8 cellular contexts compared by ENCODE assay signal in genomic region chr13:73090116-73090811, GRCh38.
A peak's percentile ranks its signal among the peaks of the same experiment; 100 is the strongest.
DNase-seq lines count a peak whose midpoint lies in the region; ATAC-seq and TF ChIP-seq lines count a peak whose summit lies in the region.

No MANE protein-coding gene starts in this region.

- ATAC-seq in HG03520 (IDR thresholded peaks at IDR 0.05; ENCODE audit: unreplicated experiment) (peak; percentile 53), SK-N-SH treated with all-trans-retinoic acid at 6 μM for 48 hours (peak; percentile 88), HG03025 (IDR thresholded peaks at IDR 0.05; ENCODE audit: low FRiP score, unreplicated experiment) (no peak)

- DNase-seq in EH (ENCODE audit: low read depth) (peak; percentile 81), iPS DF 4.7 (ENCODE audit: extremely low read depth, low spot score) (peak; percentile 76), NCI-H526 treated with DMSO at 0.1 percent for 48 hours (lab: John Stamatoyannopoulos, UW) (no peak), middle frontal gyrus (ENCODE audit: extremely low spot score, low spot score) (no peak)
- DNase-seq in activated CD4-positive, CD25-positive, alpha-beta regulatory T cell (lab: John Stamatoyannopoulos, UW), result no peak

TF ChIP-seq in SK-N-SH treated with all-trans-retinoic acid at 6 μM for 48 hours, 23 proteins besides CTCF, POLR2A, EP300 and RAD21:
- TF ChIP-seq SNAI2 (CRISPR knock-in tag; IDR thresholded peaks at IDR 0.05) (no peak), OSR1 (CRISPR knock-in tag; IDR thresholded peaks at IDR 0.05) (no peak), ZNF565 (CRISPR knock-in tag; conservative IDR thresholded peaks at IDR 0.05; ENCODE audit: low read depth) (no peak), ZNF70 (CRISPR knock-in tag; IDR thresholded peaks at IDR 0.05) (no peak), ISL1 (CRISPR knock-in tag; IDR thresholded peaks at IDR 0.05) (peak; percentile 35)
- TF ChIP-seq, protein P1, sequence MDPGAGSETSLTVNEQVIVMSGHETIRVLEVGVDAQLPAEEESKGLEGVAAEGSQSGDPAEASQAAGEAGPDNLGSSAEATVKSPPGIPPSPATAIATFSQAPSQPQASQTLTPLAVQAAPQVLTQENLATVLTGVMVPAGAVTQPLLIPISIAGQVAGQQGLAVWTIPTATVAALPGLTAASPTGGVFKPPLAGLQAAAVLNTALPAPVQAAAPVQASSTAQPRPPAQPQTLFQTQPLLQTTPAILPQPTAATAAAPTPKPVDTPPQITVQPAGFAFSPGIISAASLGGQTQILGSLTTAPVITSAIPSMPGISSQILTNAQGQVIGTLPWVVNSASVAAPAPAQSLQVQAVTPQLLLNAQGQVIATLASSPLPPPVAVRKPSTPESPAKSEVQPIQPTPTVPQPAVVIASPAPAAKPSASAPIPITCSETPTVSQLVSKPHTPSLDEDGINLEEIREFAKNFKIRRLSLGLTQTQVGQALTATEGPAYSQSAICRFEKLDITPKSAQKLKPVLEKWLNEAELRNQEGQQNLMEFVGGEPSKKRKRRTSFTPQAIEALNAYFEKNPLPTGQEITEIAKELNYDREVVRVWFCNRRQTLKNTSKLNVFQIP (CRISPR knock-in tag; IDR thresholded peaks at IDR 0.05; ENCODE audit: borderline replicate concordance, low read depth), result no peak

Comparison
In these comparisons a context has a peak if more than half of its experiments do, and no peak if none do; other contexts are left out.
1. DNase-seq: peak in EH (single experiment) and iPS DF 4.7 (single experiment); none in NCI-H526 treated with DMSO at 0.1 percent for 48 hours (single experiment), middle frontal gyrus (single experiment) and activated CD4-positive, CD25-positive, alpha-beta regulatory T cell (0 of 4).